In the genomic region with DNA sequence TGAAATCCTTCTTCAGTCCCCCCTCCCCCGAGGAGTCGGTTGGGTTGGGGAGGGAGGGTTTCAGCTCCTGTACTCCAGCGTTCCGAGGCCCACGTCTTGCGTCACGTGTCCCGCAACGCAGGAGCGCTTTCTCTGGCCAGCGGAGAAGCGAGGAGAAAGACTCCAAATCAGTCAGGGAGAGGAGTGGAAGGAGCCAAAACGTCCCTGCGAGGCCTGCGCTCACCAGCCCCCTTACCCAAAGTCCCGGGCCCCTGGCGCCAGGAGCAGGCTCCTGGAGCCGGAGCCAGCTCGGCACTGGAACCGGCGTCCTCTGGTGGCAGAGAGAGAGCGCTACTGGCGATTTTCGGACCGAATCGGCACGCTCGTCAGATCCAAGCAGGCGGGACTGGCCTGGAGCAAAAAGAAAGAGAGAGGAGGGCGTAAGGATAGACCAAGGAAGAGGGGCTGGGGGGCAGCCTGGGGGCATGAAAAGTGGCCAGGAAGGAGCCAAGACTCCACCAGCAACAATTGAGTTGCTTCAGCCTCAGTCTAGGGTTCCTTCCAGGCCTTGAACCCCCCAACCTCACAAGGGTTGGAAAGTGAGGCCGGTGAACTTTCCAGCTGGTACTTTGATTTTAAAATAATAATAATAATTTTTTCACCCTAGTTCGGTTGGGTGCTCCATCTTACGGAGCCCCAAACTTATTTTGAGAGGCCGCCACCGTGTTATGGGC, we compare ENCODE assay signal across 8 cellular contexts. TPM values are rescaled to one million over a fixed set of nuclear protein-coding genes. Genes with fewer than 3 reads are reported as not detected.
A peak's percentile ranks its signal among the peaks of the same experiment; 100 is the strongest.
DNase-seq lines count a peak whose midpoint lies in the region; ATAC-seq lines count a peak whose summit lies in the region.

A gene (plus strand): TSS at position 158 of the 713 bp plus-strand sequence.

- peak within 1 kb of the TSS; percentile 91 for H3K4me3 Mint-ChIP-seq in T-helper 17 cell

- H3K4me3 ChIP-seq in iPS-18c (ENCODE audit: insufficient read depth, low read depth, low read length) (peak within 1 kb of the TSS; percentile 69), skeletal muscle cell (ENCODE audit: low read depth, low read length) (peak within 1 kb of the TSS; percentile 69)

- no peak within 1 kb of the TSS for H3K27ac Mint-ChIP-seq in T-helper 17 cell

- H3K9me3 ChIP-seq in T-helper 17 cell (ENCODE audit: control insufficient read depth, low read length, poor library complexity, severe bottlenecking) (no peaks in the 10 kb centered on the region), iPS-18c (ENCODE audit: control insufficient read depth, insufficient read depth, low read length) (peaks cover 2% of the 10 kb centered on the region)

- DNase-seq in NCI-H2081 (lab: John Stamatoyannopoulos, UW) (peak; percentile 38 to 45), NCI-H2081 treated with DMSO at 0.1 percent for 48 hours (lab: John Stamatoyannopoulos, UW) (no peak), T-helper 17 cell (peak in 1 of 3 donors; percentile 44), T47D (ENCODE audit: low read depth in 1 of 2, low spot score in 1 of 2) (peak; percentile 78 to 82), skeletal muscle cell (ENCODE audit: low read depth) (peak; percentile 14), AML-193 (lab: John Stamatoyannopoulos, UW) (no peak)

- in situ Hi-C loops in T47D (cut with HindIII; ENCODE audit: low pct_unique_long_range_greater_than_20kb, low sequenced_read_pairs), result no loop called here

- H3K4me1 Mint-ChIP-seq in T-helper 17 cell, result peaks cover 24% of the 10 kb centered on the region

- peaks cover 6% of the 10 kb centered on the region for H3K36me3 Mint-ChIP-seq in T-helper 17 cell (ENCODE audit: low read depth)

- ATAC-seq in T-helper 17 cell (peak; percentile 50), GM18520 (IDR thresholded peaks at IDR 0.05; ENCODE audit: unreplicated experiment) (no peak)

- H3K27me3 Mint-ChIP-seq in T-helper 17 cell, result peaks cover 75% of the 10 kb centered on the region

RNA-seq across cellular contexts. Expression of the gene that starts here (rescaled TPM):
- 1,000 to 10,000 TPM in 1 of 2 donors, 100 to 1,000 TPM in 1; 755 to 1,096 TPM for total RNA-seq in T-helper 17 cell

Comparison
In these comparisons a context has a peak if more than half of its experiments do, and no peak if none do; other contexts are left out.
1. DNase-seq: peak in NCI-H2081 (2 of 2), T47D (2 of 2) and skeletal muscle cell (single experiment); none in NCI-H2081 treated with DMSO at 0.1 percent for 48 hours (single experiment) and AML-193 (0 of 2).